In the genomic region with DNA sequence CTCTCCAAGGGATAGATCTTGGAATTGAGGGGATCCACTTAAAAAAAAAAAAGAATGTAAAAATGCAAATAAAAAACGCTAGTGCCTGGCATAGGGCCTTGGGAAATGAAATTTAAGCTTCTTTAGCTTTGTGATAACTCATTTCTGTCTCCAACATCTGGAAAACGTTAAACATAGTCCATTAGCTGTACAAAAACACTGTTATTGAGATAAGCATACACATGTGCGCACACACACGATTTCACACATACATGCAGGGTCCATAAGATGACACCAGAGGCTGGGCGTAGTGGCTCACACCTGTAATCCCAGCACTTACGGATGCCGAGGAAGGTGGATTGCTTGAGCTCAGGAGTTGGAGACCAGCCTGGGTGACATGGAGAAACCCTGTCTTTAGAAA, we compare ENCODE assay signal across 20 cellular contexts.
"Had no signal": no experiment of that assay in that cellular context is flagged by ENCODE, and none has a peak within 500 bp of the region (broad histone marks: within the 10 kb centered on the region; RNA-seq: fewer than 3 reads in every experiment).

No MANE protein-coding gene starts in this region.

- H3K9ac ChIP-seq: KMS-11 had no signal

- H3K4me1 ChIP-seq: SJSA1 had no signal

- H3K27ac ChIP-seq: KMS-11, SJSA1, SK-N-MC had no signal

- H3K4me2 ChIP-seq: KMS-11 had no signal

- DNase-seq: IMR-90, Kasumi-1, MM.1S, NCI-H1092 treated with DMSO at 0.1 percent for 48 hours, NCI-H1436, NCI-H187, NCI-H2029, NCI-H2107, NCI-H2227 treated with DMSO at 0.1 percent for 48 hours, NCI-H524, NCI-H526 treated with DMSO at 0.1 percent for 48 hours, NCI-H774, Right ventricle myocardium superior, RPMI8226, SIG-M5, T-helper 1 cell had no signal

- H3K9me3 ChIP-seq: SJSA1 had no signal

- ATAC-seq: HepG2 had no signal

- H3K36me3 ChIP-seq: SJSA1 had no signal

- H3K4me3 ChIP-seq: SJSA1, SK-N-MC had no signal
